ENCODE assay signal across 26 cellular contexts in the genomic region with DNA sequence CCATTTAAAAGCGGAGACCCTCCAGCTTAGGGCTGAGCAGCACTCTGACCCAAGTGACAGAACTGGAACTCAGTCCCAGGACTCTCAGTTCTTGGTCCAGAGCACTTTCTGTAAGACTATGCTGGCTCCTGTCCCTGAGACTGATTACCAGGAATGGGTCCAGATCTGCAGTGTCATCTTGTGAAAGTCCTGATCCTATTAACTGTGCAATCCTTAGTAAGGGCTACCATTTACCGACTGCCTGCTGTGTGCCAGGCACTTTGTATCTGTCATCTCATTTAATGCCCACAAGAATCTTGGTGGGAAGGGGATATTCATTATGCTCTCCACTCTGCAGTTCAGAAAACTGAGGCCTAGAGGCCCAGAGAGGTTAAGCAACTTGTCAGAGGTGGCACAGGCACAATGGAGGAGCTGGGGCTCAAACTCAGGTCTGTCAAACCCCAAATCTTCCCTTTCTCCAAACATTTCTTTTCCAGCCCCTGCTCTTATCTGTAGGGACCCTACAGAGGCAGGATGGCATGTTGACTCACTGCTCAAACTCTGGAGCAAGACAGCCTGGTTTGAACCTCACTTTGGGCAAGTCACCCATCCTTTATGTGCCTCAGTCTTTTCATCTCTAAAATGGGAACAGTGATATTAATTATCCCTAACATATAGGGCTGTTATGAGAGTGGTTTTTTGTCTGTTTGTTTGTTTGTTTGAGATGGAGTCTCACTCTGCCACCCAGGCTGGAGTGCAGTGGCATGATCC. TPM values are rescaled to one million over a fixed set of nuclear protein-coding genes. Genes with fewer than 3 reads are reported as not detected.
"Had no signal": no experiment of that assay in that cellular context is flagged by ENCODE, and none has a peak within 500 bp of the region (broad histone marks: within the 10 kb centered on the region; RNA-seq: fewer than 3 reads in every experiment).

No MANE protein-coding gene starts in this region.

- H3K4me1 Mint-ChIP-seq: naive thymus-derived CD4-positive, alpha-beta T cell; nephron progenitor cell; stimulated activated naive CD8-positive, alpha-beta T cell treated with anti-CD3 and anti-CD28 coated beads, Interleukin-15, amount 100 ng/mL, for 72 hours had no signal

- H3K9me3 ChIP-seq: esophagus squamous epithelium, heart left ventricle, psoas muscle, spleen, testis, tibial nerve, upper lobe of right lung, vagina had no signal

- FAIRE-seq: islet of Langerhans had no signal

- H3K27me3 Mint-ChIP-seq: effector memory CD8-positive, alpha-beta T cell; stimulated activated memory B cell treated with anti-CD40 and anti-IgM and Interleukin-4, amounts not matched to agents 10 μg/mL and 1 μg/mL and 100 μg/mL, for 72 hours had no signal

- H3K27me3 ChIP-seq: esophagus squamous epithelium, spleen, testis, tibial nerve, upper lobe of right lung, vagina had no signal

- H3K27ac ChIP-seq: esophagus squamous epithelium, heart left ventricle, psoas muscle, spleen, testis, tibial nerve, upper lobe of right lung, vagina had no signal

- H3K4me3 Mint-ChIP-seq: dendritic cell treated with granulocyte-macrophage colony-stimulating factor and Interleukin-4, amounts not matched to agents 40 ng/mL and 50 ng/mL, for 4 days; effector memory CD8-positive, alpha-beta T cell; naive thymus-derived CD4-positive, alpha-beta T cell; nephron progenitor cell; stimulated activated memory B cell treated with anti-CD40 and anti-IgM and Interleukin-4, amounts not matched to agents 10 μg/mL and 1 μg/mL and 100 μg/mL, for 72 hours; stimulated activated naive CD8-positive, alpha-beta T cell treated with anti-CD3 and anti-CD28 coated beads, Interleukin-15, amount 100 ng/mL, for 72 hours had no signal

- H3K4me3 ChIP-seq: esophagus squamous epithelium, heart left ventricle, psoas muscle, spleen, testis, tibial nerve, upper lobe of right lung, vagina had no signal

- H3K27ac Mint-ChIP-seq: dendritic cell treated with granulocyte-macrophage colony-stimulating factor and Interleukin-4, amounts not matched to agents 40 ng/mL and 50 ng/mL, for 4 days; effector memory CD8-positive, alpha-beta T cell; naive thymus-derived CD4-positive, alpha-beta T cell; nephron progenitor cell; stimulated activated memory B cell treated with anti-CD40 and anti-IgM and Interleukin-4, amounts not matched to agents 10 μg/mL and 1 μg/mL and 100 μg/mL, for 72 hours; stimulated activated naive CD8-positive, alpha-beta T cell treated with anti-CD3 and anti-CD28 coated beads, Interleukin-15, amount 100 ng/mL, for 72 hours had no signal

- H3K9me3 Mint-ChIP-seq: dendritic cell treated with granulocyte-macrophage colony-stimulating factor and Interleukin-4, amounts not matched to agents 40 ng/mL and 50 ng/mL, for 4 days; effector memory CD8-positive, alpha-beta T cell; naive thymus-derived CD4-positive, alpha-beta T cell; nephron progenitor cell had no signal

- DNase-seq: effector memory CD8-positive, alpha-beta T cell; esophagus squamous epithelium; foreskin melanocyte; heart left ventricle; hippocampal formation; mammary epithelial cell; naive thymus-derived CD4-positive, alpha-beta T cell; nephron progenitor cell; psoas muscle; retina; spleen; stimulated activated CD4-positive, alpha-beta T cell treated with anti-CD3 and anti-CD28 coated beads, Interleukin-15, amount 100 ng/mL, for 24 hours; stimulated activated CD4-positive, alpha-beta T cell treated with anti-CD3 and anti-CD28 coated beads, Interleukin-1b, Interleukin-23, amount 100 ng/mL, for 48 hours; stimulated activated CD4-positive, alpha-beta T cell treated with anti-CD3 and anti-CD28 coated beads, Interleukin-4, amount 100 ng/mL, for 24 hours; stimulated activated naive CD8-positive, alpha-beta T cell treated with anti-CD3 and anti-CD28 coated beads, Interleukin-15, amount 100 ng/mL, for 72 hours; testis; upper lobe of right lung had no signal

- ATAC-seq: effector memory CD8-positive, alpha-beta T cell; heart left ventricle; left lobe of liver; naive thymus-derived CD4-positive, alpha-beta T cell; psoas muscle; sciatic nerve; stimulated activated memory B cell treated with anti-CD40 and anti-IgM and Interleukin-4, amounts not matched to agents 10 μg/mL and 1 μg/mL and 100 μg/mL, for 72 hours; stimulated activated naive CD8-positive, alpha-beta T cell treated with anti-CD3 and anti-CD28 coated beads, Interleukin-15, amount 100 ng/mL, for 72 hours; upper lobe of right lung had no signal

- H3K36me3 ChIP-seq: esophagus squamous epithelium, heart left ventricle, spleen, tibial nerve, upper lobe of right lung, vagina had no signal

- H3K36me3 Mint-ChIP-seq: naive thymus-derived CD4-positive, alpha-beta T cell; stimulated activated memory B cell treated with anti-CD40 and anti-IgM and Interleukin-4, amounts not matched to agents 10 μg/mL and 1 μg/mL and 100 μg/mL, for 72 hours had no signal

- H3K4me1 ChIP-seq: esophagus squamous epithelium, heart left ventricle, psoas muscle, spleen, testis, tibial nerve, upper lobe of right lung, vagina had no signal

RNA-seq across cellular contexts. Expression of gene IFNLR1, which starts 57.6 kb away (rescaled TPM):
- total RNA-seq: osteoblast, skeletal muscle tissue had no signal
